ENCODE assay signal across 37 cellular contexts in genomic region chr22:35736701-35737100, GRCh38. TPM values are rescaled to one million over a fixed set of nuclear protein-coding genes. Genes with fewer than 3 reads are reported as not detected.
"Had no signal": no experiment of that assay in that cellular context is flagged by ENCODE, and none has a peak within 500 bp of the region (broad histone marks: within the 10 kb centered on the region; RNA-seq: fewer than 3 reads in every experiment).

No MANE protein-coding gene starts in this region.

- H3K9me3 Mint-ChIP-seq: activated CD4-positive, alpha-beta memory T cell treated with anti-CD3 and anti-CD28 coated beads for 36 hours; activated naive CD4-positive, alpha-beta T cell treated with anti-CD3 and anti-CD28 coated beads, Interleukin-2, amount 50 U/mL, for 24 hours; activated naive CD8-positive, alpha-beta T cell treated with anti-CD3 and anti-CD28 coated beads, Interleukin-2, amount 10 ng/mL, durations not matched to agents 7 days and 5 days; activated T-cell treated with anti-CD3 and anti-CD28 coated beads, Interleukin-2, amount 50 U/mL, for 72 hours; activated T-helper 17 cell treated with anti-CD3 and anti-CD28 coated beads, Interleukin-2, amount 50 U/mL, for 72 hours; T-helper 1 cell treated with Interleukin-12 subunit alpha and Interleukin-12 subunit beta and Interleukin-4 antibody, amounts not matched to agents 30 μg/mL and 1 μg/mL, for 36 hours; T-helper 2 cell treated with Interferon-gamma antibody and Interleukin-4, amounts not matched to agents 5 μg/mL and 100 μg/mL, for 36 hours had no signal

- H3K4me3 ChIP-seq: ascending aorta, Peyer's patch, SJSA1 had no signal

- H3K9me3 ChIP-seq: ascending aorta, Peyer's patch, SJSA1, SK-N-SH had no signal

- H3K36me3 Mint-ChIP-seq: activated CD4-positive, alpha-beta memory T cell treated with anti-CD3 and anti-CD28 coated beads for 36 hours; activated naive CD4-positive, alpha-beta T cell treated with anti-CD3 and anti-CD28 coated beads, Interleukin-2, amount 50 U/mL, for 24 hours; activated naive CD8-positive, alpha-beta T cell treated with anti-CD3 and anti-CD28 coated beads, Interleukin-2, amount 10 ng/mL, durations not matched to agents 7 days and 5 days; IgD-negative memory B cell had no signal

- DNase-seq: activated CD4-positive, alpha-beta memory T cell treated with anti-CD3 and anti-CD28 coated beads for 36 hours; activated CD4-positive, alpha-beta T cell treated with anti-CD3 and anti-CD28 coated beads for 4 hours; activated CD4-positive, alpha-beta T cell treated with anti-CD3 and anti-CD28 coated beads, Interleukin-2, amount 50 U/mL, for 1 hour; activated CD4-positive, CD25-positive, alpha-beta regulatory T cell treated with anti-CD3 and anti-CD28 coated beads, Interleukin-2, amount 50 U/mL, for 72 hours; activated effector memory CD4-positive, alpha-beta T cell treated with anti-CD3 and anti-CD28 coated beads, Interleukin-2, amount 50 U/mL, for 16 hours; activated naive CD4-positive, alpha-beta T cell treated with Interleukin-2 at 50 U/mL for 16 hours; activated naive CD8-positive, alpha-beta T cell treated with anti-CD3 and anti-CD28 coated beads, Interleukin-2, amount 10 ng/mL, durations not matched to agents 7 days and 5 days; activated T-cell treated with anti-CD3 and anti-CD28 coated beads, Interleukin-2, amount 50 U/mL, for 1 hour; activated T-cell treated with anti-CD3 and anti-CD28 coated beads, Interleukin-2, amount 50 U/mL, for 72 hours; amygdala; caudate nucleus; Karpas-422; KBM-7; NCI-H1048; NCI-H1105 treated with DMSO at 0.1 percent for 48 hours; NCI-H1436; NCI-H1694; NCI-H1930; NCI-H2081 treated with DMSO at 0.1 percent for 48 hours; NCI-H226; NCI-H446 treated with DMSO at 0.1 percent for 48 hours; NCI-H524; NCI-H69; NCI-H82; PC-3; Peyer's patch; RPMI8226; SHP77 treated with DMSO at 0.1 percent for 48 hours; SK-N-SH had no signal

- H3K4me1 Mint-ChIP-seq: activated naive CD4-positive, alpha-beta T cell treated with anti-CD3 and anti-CD28 coated beads, Interleukin-2, amount 50 U/mL, for 24 hours; activated naive CD8-positive, alpha-beta T cell treated with anti-CD3 and anti-CD28 coated beads, Interleukin-2, amount 10 ng/mL, durations not matched to agents 7 days and 5 days; IgD-negative memory B cell had no signal

- H3K27ac ChIP-seq: ascending aorta, Peyer's patch, SJSA1 had no signal

- H3K4me3 Mint-ChIP-seq: activated CD4-positive, alpha-beta memory T cell treated with anti-CD3 and anti-CD28 coated beads for 36 hours; activated naive CD4-positive, alpha-beta T cell treated with anti-CD3 and anti-CD28 coated beads, Interleukin-2, amount 50 U/mL, for 24 hours; activated naive CD8-positive, alpha-beta T cell treated with anti-CD3 and anti-CD28 coated beads, Interleukin-2, amount 10 ng/mL, durations not matched to agents 7 days and 5 days; activated T-cell treated with anti-CD3 and anti-CD28 coated beads, Interleukin-2, amount 50 U/mL, for 72 hours; activated T-helper 17 cell treated with anti-CD3 and anti-CD28 coated beads, Interleukin-2, amount 50 U/mL, for 72 hours; IgD-negative memory B cell; T-helper 1 cell treated with Interleukin-12 subunit alpha and Interleukin-12 subunit beta and Interleukin-4 antibody, amounts not matched to agents 30 μg/mL and 1 μg/mL, for 36 hours; T-helper 2 cell treated with Interferon-gamma antibody and Interleukin-4, amounts not matched to agents 5 μg/mL and 100 μg/mL, for 36 hours had no signal

- H3K27ac Mint-ChIP-seq: activated CD4-positive, alpha-beta memory T cell treated with anti-CD3 and anti-CD28 coated beads for 36 hours; activated naive CD4-positive, alpha-beta T cell treated with anti-CD3 and anti-CD28 coated beads, Interleukin-2, amount 50 U/mL, for 24 hours; activated naive CD8-positive, alpha-beta T cell treated with anti-CD3 and anti-CD28 coated beads, Interleukin-2, amount 10 ng/mL, durations not matched to agents 7 days and 5 days; activated T-cell treated with anti-CD3 and anti-CD28 coated beads, Interleukin-2, amount 50 U/mL, for 72 hours; IgD-negative memory B cell; T-helper 1 cell treated with Interleukin-12 subunit alpha and Interleukin-12 subunit beta and Interleukin-4 antibody, amounts not matched to agents 30 μg/mL and 1 μg/mL, for 36 hours; T-helper 2 cell treated with Interferon-gamma antibody and Interleukin-4, amounts not matched to agents 5 μg/mL and 100 μg/mL, for 36 hours had no signal

- H3K27me3 ChIP-seq: ascending aorta, Peyer's patch, SJSA1 had no signal

- ATAC-seq: activated T-cell treated with anti-CD3 and anti-CD28 coated beads, Interleukin-2, amount 50 U/mL, for 72 hours; activated T-helper 17 cell treated with anti-CD3 and anti-CD28 coated beads, Interleukin-2, amount 50 U/mL, for 72 hours; PC-3 had no signal

RNA-seq across cellular contexts. Expression of gene APOL5, which starts 19.0 kb away (rescaled TPM):
- total RNA-seq: activated CD4-positive, alpha-beta memory T cell treated with anti-CD3 and anti-CD28 coated beads for 36 hours; activated naive CD8-positive, alpha-beta T cell treated with anti-CD3 and anti-CD28 coated beads, Interleukin-2, amount 10 ng/mL, durations not matched to agents 7 days and 5 days; activated T-cell treated with anti-CD3 and anti-CD28 coated beads, Interleukin-2, amount 50 U/mL, for 72 hours; activated T-helper 17 cell treated with anti-CD3 and anti-CD28 coated beads, Interleukin-2, amount 50 U/mL, for 72 hours; ascending aorta; MCF 10A; PC-3; Peyer's patch; SJSA1 had no signal
